In the genomic region with DNA sequence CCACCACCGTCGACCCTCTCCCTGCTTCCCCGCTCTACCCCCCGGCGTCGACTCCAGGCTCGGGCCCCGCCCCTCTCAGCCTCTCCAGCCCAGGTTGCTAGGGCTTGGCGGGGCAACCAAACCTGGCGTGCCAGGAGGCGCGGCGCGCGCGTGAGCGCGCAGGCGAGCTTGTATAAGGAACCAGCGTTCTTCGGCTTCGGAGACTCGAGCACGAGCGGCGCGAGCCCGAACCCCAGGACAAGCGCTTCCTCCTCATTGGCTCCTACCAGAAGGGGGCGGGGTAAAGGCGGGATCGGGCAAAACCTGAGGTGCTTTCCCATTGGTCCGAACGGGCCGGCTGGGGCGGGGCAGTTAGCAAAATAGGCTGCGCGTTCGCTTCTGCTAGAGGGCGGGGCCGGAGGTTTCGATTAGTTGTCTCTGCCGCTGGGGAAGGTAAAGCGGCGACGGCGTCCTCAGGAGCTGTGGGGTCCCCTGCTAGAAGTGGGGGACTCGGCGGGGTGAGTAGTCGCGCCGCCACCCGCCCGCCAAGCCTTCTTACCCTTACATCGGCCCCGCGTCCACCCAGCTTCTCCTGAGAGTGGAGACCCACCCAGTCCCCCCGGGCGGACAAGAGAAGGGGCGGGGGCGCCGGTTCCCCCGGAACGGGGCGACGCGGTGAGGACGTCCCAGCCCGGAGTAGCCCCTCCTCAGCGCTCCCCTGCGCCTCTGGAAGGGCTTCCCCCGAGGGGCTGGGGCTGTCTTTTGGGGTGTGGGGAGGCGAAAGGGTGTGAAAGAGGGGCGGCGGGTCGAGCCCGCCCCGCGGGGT, we compare ENCODE assay signal across 8 cellular contexts. TPM values are rescaled to one million over a fixed set of nuclear protein-coding genes. Genes with fewer than 3 reads are reported as not detected.
A peak's percentile ranks its signal among the peaks of the same experiment; 100 is the strongest.
DNase-seq lines count a peak whose midpoint lies in the region; ATAC-seq, FAIRE-seq and TF ChIP-seq lines count a peak whose summit lies in the region.

CDKL5 (plus strand) TSS at position 410 of the 805 bp plus-strand sequence. CDS start 81,489 bp downstream, outside the sequence.

- WGBS in heart left ventricle, 4 donors: 1 to 28% (median 10%) methylated on average over 23 to 79 of the region's 79 CpGs

- peaks cover 6 to 12% (median 11%) of the 10 kb centered on the region in 3 donors for H3K4me1 Mint-ChIP-seq in T-cell

- ATAC-seq in HG02870 (IDR thresholded peaks at IDR 0.05; ENCODE audit: unreplicated experiment) (peak; percentile 80), T-cell (replicated peaks in 1 of 4) (peak; percentile 89 to 94 (median 90)), heart left ventricle (peak; percentile 98 to 99 (median 98))

- peak within 1 kb of the TSS; percentile 82 to 92 (median 88) for H3K4me3 Mint-ChIP-seq in T-cell

- no peaks in the 10 kb centered on the region for H3K79me2 ChIP-seq in parathyroid adenoma

- peak within 1 kb of the TSS; percentile 57 for H3K4me2 ChIP-seq in parathyroid adenoma (ENCODE audit: low read length)

- POLR2A ChIA-PET in T-cell (lab: Charles Lee): interaction anchor here in 1 of 2 donors (0.5 to 0.7 kb wide), 3 partner anchors 71 to 1088 kb away, joined by 3 to 4 read pairs (median 3); partner anchors contain the start of gene SCML2

- CTCF ChIA-PET in T-cell (lab: Charles Lee): interaction anchor here in 1 of 2 donors (0.6 to 1.6 kb wide), 3 partner anchors 45 to 909 kb away, joined by 3 to 9 read pairs (median 4); no protein-coding TSS in a partner anchor

- H3K36me3 Mint-ChIP-seq in T-cell: no peaks in the 10 kb centered on the region

- TF ChIP-seq CTCF in heart left ventricle (IDR thresholded peaks at IDR 0.05) (no peak), parathyroid adenoma (IDR thresholded peaks at IDR 0.05) (no peak), tibial artery (IDR thresholded peaks at IDR 0.05) (no peak)

- no peak for FAIRE-seq in GM12891 (lab: Jason Lieb, UNC)

- no peaks in the 10 kb centered on the region for H3K9me3 ChIP-seq in heart left ventricle
- H3K9me3 ChIP-seq in parathyroid adenoma (ENCODE audit: control insufficient read depth, low read length): no peaks in the 10 kb centered on the region
- no peaks in the 10 kb centered on the region for H3K9me3 ChIP-seq in tibial artery

- no peaks in the 10 kb centered on the region for H3K9me3 Mint-ChIP-seq in T-cell

- H3K9ac ChIP-seq in parathyroid adenoma: peak within 1 kb of the TSS; percentile 29

- H3K27ac ChIP-seq in heart left ventricle (peak within 1 kb of the TSS in 11 of 12 donors; percentile 53 to 87 (median 78)), parathyroid adenoma (peak within 1 kb of the TSS; percentile 32), tibial artery (peak within 1 kb of the TSS; percentile 83)

- peaks cover 0 to 12% (median 0%) of the 10 kb centered on the region in 12 donors for H3K4me1 ChIP-seq in heart left ventricle
- no peaks in the 10 kb centered on the region for H3K4me1 ChIP-seq in parathyroid adenoma
- H3K4me1 ChIP-seq in tibial artery: peaks cover 0 to 22% (median 3%) of the 10 kb centered on the region in 4 donors

- H2AFZ ChIP-seq in parathyroid adenoma: peak within 1 kb of the TSS; percentile 87

- peak within 1 kb of the TSS; percentile 81 to 83 for H3K27ac Mint-ChIP-seq in T-cell

- H3K4me3 ChIP-seq in heart left ventricle (peak within 1 kb of the TSS; percentile 45 to 89 (median 77)), parathyroid adenoma (ENCODE audit: low read depth, low read length) (peak within 1 kb of the TSS; percentile 82), tibial artery (peak within 1 kb of the TSS; percentile 92 to 93)

- H3K36me3 ChIP-seq in heart left ventricle (no peaks in the 10 kb centered on the region), parathyroid adenoma (ENCODE audit: control insufficient read depth, insufficient read depth, low read length) (no peaks in the 10 kb centered on the region), tibial artery (no peaks in the 10 kb centered on the region)

- peaks cover 0 to 34% (median 0%) of the 10 kb centered on the region in 9 donors for H3K27me3 ChIP-seq in heart left ventricle
- no peaks in the 10 kb centered on the region for H3K27me3 ChIP-seq in parathyroid adenoma (ENCODE audit: control insufficient read depth, insufficient read depth, low read length)
- no peaks in the 10 kb centered on the region for H3K27me3 ChIP-seq in tibial artery

- intact Hi-C loops in heart left ventricle (cut with DNase I): loop anchor here in 7 of 10 donors (2.0 to 10.0 kb wide), 7 partner anchors 149 to 469 kb away; partner anchors contain the start of gene RS1 (in 6 of the 7)
- intact Hi-C loops in tibial artery (cut with DNase I; ENCODE audit: low total_unique reads): loop anchor here (10.0 kb wide), 1 partner anchor 249 kb away; the partner anchor contains the start of gene RS1

- DNase-seq in GM12891 (ENCODE audit: insufficient read length, low spot score) (peak; percentile 53), NCI-H146 (lab: John Stamatoyannopoulos, UW) (peak; percentile 95), T-cell (peak; percentile 89 to 97 (median 96)), amniotic epithelial cell (ENCODE audit: low read depth) (peak; percentile 93), heart left ventricle (peak; percentile 95 to 98 (median 97)), tibial artery (peak; percentile 97 to 98)

- TF ChIP-seq POLR2A in GM12891 (IDR thresholded peaks at IDR 0.05; ENCODE audit: low read depth, low read length): peak; percentile 57
- TF ChIP-seq POLR2A in heart left ventricle (IDR thresholded peaks at IDR 0.05): peak; percentile 64 to 93

- peaks cover 0 to 12% of the 10 kb centered on the region in 2 donors for H3K27me3 Mint-ChIP-seq in T-cell

TF ChIP-seq in GM12891, 5 proteins besides CTCF, POLR2A, EP300 and RAD21:
- TF ChIP-seq TAF1 (IDR thresholded peaks at IDR 0.05; ENCODE audit: low read depth, low read length) (0 out of 2 replicates have a peak, but pooled peaks have one; percentile 38), POU2F2 (IDR thresholded peaks at IDR 0.05; ENCODE audit: low read depth, low read length) (no peak), POLR2AphosphoS5 (IDR thresholded peaks at IDR 0.05; ENCODE audit: low read depth, low read length) (0 out of 2 replicates have a peak, but pooled peaks have one; percentile 43)

RNA-seq across cellular contexts. Expression of gene CDKL5, which starts in this region (rescaled TPM):
- polyA plus RNA-seq in GM12891 (2012; ENCODE audit: low read depth, missing spikeins): 3.2 TPM
- total RNA-seq in T-cell (1 to 10 TPM; 3.3 to 5.2 (median 4.1) TPM), heart left ventricle (10 to 100 TPM in 4 of 9 donors, 1 to 10 TPM in 5; 5.4 to 12.5 (median 9.8) TPM)
- 1 to 10 TPM; 3.0 to 3.4 TPM for polyA plus RNA-seq in heart left ventricle

Comparison
In these comparisons a context has a peak if more than half of its experiments do, and no peak if none do; other contexts are left out.
1. Peak in every context shown above with its lines: DNase-seq, ATAC-seq, H3K4me3 ChIP-seq and H3K27ac ChIP-seq.
2. H3K27ac ChIP-seq: peak in every context shown above with its lines; median percentile 83 in tibial artery; 78 in heart left ventricle; 32 in parathyroid adenoma.